ENCODE assay signal across 1 cellular context in the genomic region with DNA sequence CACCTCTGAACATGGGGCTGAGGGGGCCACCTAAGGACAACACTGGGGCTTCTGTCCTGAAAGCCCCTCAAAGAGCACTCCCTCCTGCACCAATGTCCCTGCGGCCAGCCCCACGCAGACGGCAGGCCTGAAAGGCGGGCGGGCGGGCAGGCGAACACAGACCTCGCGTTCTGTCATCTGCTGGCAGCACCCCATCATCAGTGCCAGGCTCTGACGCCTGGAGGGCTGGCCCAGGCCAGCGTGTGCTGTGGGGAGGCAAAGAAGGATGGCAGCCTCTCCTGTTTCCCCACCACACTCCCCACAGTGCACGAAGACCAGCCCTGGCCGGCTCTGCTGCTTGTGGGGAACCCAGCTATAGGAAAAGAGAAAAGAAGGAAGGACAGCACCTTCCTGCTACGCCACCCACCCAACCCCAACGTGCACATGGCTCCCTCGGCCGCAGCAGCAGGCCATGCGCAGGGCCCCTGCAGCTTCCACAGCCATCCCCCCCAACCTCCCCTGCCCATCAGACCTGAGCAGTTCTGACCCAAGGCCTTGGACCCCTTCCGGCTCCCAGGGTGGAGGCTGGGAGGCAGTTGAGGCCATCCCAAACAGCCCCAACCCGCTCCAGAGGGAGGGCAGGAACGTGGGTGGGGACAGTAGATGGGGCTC.
TF ChIP-seq lines count a peak whose summit lies in the region.

No MANE protein-coding gene starts in this region.

TF ChIP-seq in HCT116, 20 proteins besides CTCF, POLR2A, EP300 and RAD21:
- TF ChIP-seq, protein P1, sequence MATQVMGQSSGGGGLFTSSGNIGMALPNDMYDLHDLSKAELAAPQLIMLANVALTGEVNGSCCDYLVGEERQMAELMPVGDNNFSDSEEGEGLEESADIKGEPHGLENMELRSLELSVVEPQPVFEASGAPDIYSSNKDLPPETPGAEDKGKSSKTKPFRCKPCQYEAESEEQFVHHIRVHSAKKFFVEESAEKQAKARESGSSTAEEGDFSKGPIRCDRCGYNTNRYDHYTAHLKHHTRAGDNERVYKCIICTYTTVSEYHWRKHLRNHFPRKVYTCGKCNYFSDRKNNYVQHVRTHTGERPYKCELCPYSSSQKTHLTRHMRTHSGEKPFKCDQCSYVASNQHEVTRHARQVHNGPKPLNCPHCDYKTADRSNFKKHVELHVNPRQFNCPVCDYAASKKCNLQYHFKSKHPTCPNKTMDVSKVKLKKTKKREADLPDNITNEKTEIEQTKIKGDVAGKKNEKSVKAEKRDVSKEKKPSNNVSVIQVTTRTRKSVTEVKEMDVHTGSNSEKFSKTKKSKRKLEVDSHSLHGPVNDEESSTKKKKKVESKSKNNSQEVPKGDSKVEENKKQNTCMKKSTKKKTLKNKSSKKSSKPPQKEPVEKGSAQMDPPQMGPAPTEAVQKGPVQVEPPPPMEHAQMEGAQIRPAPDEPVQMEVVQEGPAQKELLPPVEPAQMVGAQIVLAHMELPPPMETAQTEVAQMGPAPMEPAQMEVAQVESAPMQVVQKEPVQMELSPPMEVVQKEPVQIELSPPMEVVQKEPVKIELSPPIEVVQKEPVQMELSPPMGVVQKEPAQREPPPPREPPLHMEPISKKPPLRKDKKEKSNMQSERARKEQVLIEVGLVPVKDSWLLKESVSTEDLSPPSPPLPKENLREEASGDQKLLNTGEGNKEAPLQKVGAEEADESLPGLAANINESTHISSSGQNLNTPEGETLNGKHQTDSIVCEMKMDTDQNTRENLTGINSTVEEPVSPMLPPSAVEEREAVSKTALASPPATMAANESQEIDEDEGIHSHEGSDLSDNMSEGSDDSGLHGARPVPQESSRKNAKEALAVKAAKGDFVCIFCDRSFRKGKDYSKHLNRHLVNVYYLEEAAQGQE (IDR thresholded peaks at IDR 0.05; ENCODE audit: low read depth), result no peak
- TF ChIP-seq ELF1 (IDR thresholded peaks at IDR 0.05; ENCODE audit: borderline replicate concordance, low read depth) (no peak), FOSL1 (IDR thresholded peaks at IDR 0.05; ENCODE audit: low read depth) (no peak), JUND (IDR thresholded peaks at IDR 0.05) (no peak), ZFX (IDR thresholded peaks at IDR 0.05) (no peak)
